In the genomic region with DNA sequence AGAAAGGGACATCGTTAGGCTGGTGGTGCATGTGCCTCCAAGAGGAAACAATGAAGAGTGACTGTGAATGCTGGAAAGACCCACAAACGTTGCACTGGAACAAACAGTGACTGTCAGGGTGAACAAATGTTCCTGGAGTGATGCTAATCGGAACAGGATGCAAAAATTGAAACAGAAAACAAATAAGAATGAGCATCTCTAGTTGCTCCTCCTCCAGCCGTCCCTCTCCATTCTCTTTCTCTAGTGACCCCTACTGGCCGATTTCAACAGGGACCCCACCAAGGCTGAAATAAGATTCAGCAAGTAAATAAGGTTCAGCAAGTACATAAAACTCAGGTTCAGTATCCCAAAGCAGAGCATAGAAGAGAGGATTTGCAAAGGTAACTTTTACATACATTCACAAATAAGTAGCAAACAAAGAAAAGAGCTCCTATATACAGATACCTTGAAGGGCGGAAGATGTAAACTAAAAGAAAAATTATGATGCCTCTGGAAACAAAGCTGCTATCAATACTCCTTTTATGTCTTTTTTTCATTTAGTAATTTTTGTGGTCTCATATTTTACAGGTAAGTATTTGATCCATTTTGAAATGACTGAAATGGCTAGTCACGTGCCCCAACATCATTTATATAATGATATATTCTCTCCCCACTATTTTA, we compare ENCODE assay signal across 8 cellular contexts.
DNase-seq lines count a peak whose midpoint lies in the region; ATAC-seq and TF ChIP-seq lines count a peak whose summit lies in the region.

No MANE protein-coding gene starts in this region.

- ATAC-seq in WTC11, result peak; percentile 83

- H3K4me1 Mint-ChIP-seq in WTC11, result no peaks in the 10 kb centered on the region

- H3K9me3 Mint-ChIP-seq in WTC11, result no peaks in the 10 kb centered on the region

- H3K4me1 ChIP-seq in hepatocyte (ENCODE audit: insufficient read depth), result peaks cover 7% of the 10 kb centered on the region

- H3K79me2 ChIP-seq in hepatocyte, result no peaks in the 10 kb centered on the region

- no peak overlapping the region for H3K27ac Mint-ChIP-seq in WTC11

- H3K36me3 ChIP-seq in hepatocyte (replicated peaks; ENCODE audit: insufficient read depth, low read depth), result no peaks in the 10 kb centered on the region

- H2AFZ ChIP-seq in hepatocyte, result no peak overlapping the region

- H3K27ac ChIP-seq in hepatocyte, result no peak overlapping the region
- H3K27ac ChIP-seq in substantia nigra (ENCODE audit: low read depth, low read length, poor library complexity, severe bottlenecking), result peak overlapping the region; percentile 32

- intact Hi-C loops in posterior vena cava (cut with DNase I), result no loop called here

- H4K20me1 ChIP-seq in hepatocyte (ENCODE audit: insufficient read depth, poor library complexity, severe bottlenecking), result no peaks in the 10 kb centered on the region

- no peaks in the 10 kb centered on the region for H3K9me3 ChIP-seq in hepatocyte (ENCODE audit: low read depth)

- CTCF ChIA-PET in WTC11 (lab: Charles Lee), result interaction anchor here (0.8 to 2.8 kb wide), 5 partner anchors 10 to 266 kb away, joined by 3 to 14 read pairs (median 3); no protein-coding TSS in a partner anchor

- POLR2A ChIA-PET in WTC11 (lab: Charles Lee), result no interaction called here

- 59% methylated on average over 7 of the region's 7 CpGs for WGBS in hepatocyte (ENCODE audit: low lambda C conversion rate, missing lambda C conversion rate)

- H3K27me3 ChIP-seq in hepatocyte, result no peaks in the 10 kb centered on the region

- no peak overlapping the region for H3K4me3 ChIP-seq in hepatocyte

- H3K4me3 Mint-ChIP-seq in WTC11, result no peak overlapping the region

- no peaks in the 10 kb centered on the region for H3K27me3 Mint-ChIP-seq in WTC11 (ENCODE audit: low read depth)

- no peaks in the 10 kb centered on the region for H3K36me3 Mint-ChIP-seq in WTC11

- H3K4me2 ChIP-seq in hepatocyte, result no peak overlapping the region

- TF ChIP-seq CTCF in WTC11 (IDR thresholded peaks at IDR 0.05), result peak; percentile 54; the same call in 1 of the 2 replicates
- peak; percentile 55 for TF ChIP-seq CTCF in hepatocyte (IDR thresholded peaks at IDR 0.05; ENCODE audit: poor library complexity)

- peak in 2 of 3 donors; percentile 2 to 20 for DNase-seq in stimulated activated CD4-positive, alpha-beta T cell treated with anti-CD3 and anti-CD28 coated beads, Interleukin-12 subunit alpha, Interleukin-12 subunit beta, amount 100 ng/mL, for 48 hours (ENCODE audit: low read depth in 2 of 3, low spot score in 1 of 3)
- DNase-seq in stimulated activated CD4-positive, alpha-beta T cell treated with anti-CD3 and anti-CD28 coated beads, Interleukin-4, amount 100 ng/mL, for 1 hour, result no peak
- DNase-seq in KG1 (lab: John Stamatoyannopoulos, UW) (peak; percentile 6), WTC11 (ENCODE audit: low spot score) (peak; percentile 62), hepatocyte (ENCODE audit: low spot score) (peak; percentile 60), substantia nigra (lab: John Stamatoyannopoulos, UW) (peak in 40 of 49 donors; percentile 0 to 70 (median 24)), posterior vena cava (ENCODE audit: low spot score) (no peak), mesenteric fat pad (ENCODE audit: low spot score) (no peak)

- no peaks in the 10 kb centered on the region for H3K9me2 ChIP-seq in hepatocyte (replicated peaks; ENCODE audit: insufficient read depth)

TF ChIP-seq in WTC11, 78 proteins besides CTCF, POLR2A, EP300 and RAD21:
- TF ChIP-seq, protein P1, sequence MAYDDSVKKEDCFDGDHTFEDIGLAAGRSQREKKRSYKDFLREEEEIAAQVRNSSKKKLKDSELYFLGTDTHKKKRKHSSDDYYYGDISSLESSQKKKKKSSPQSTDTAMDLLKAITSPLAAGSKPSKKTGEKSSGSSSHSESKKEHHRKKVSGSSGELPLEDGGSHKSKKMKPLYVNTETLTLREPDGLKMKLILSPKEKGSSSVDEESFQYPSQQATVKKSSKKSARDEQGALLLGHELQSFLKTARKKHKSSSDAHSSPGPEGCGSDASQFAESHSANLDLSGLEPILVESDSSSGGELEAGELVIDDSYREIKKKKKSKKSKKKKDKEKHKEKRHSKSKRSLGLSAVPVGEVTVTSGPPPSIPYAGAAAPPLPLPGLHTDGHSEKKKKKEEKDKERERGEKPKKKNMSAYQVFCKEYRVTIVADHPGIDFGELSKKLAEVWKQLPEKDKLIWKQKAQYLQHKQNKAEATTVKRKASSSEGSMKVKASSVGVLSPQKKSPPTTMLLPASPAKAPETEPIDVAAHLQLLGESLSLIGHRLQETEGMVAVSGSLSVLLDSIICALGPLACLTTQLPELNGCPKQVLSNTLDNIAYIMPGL (CRISPR knock-in tag; IDR thresholded peaks at IDR 0.05), result no peak
- TF ChIP-seq, protein P2, sequence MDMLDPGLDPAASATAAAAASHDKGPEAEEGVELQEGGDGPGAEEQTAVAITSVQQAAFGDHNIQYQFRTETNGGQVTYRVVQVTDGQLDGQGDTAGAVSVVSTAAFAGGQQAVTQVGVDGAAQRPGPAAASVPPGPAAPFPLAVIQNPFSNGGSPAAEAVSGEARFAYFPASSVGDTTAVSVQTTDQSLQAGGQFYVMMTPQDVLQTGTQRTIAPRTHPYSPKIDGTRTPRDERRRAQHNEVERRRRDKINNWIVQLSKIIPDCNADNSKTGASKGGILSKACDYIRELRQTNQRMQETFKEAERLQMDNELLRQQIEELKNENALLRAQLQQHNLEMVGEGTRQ (CRISPR knock-in tag; IDR thresholded peaks at IDR 0.05), result no peak
- TF ChIP-seq FOXP1 (CRISPR knock-in tag; IDR thresholded peaks at IDR 0.05; ENCODE audit: borderline replicate concordance) (no peak), NR2C2 (CRISPR knock-in tag; IDR thresholded peaks at IDR 0.05) (no peak), ZNF396 (CRISPR knock-in tag; IDR thresholded peaks at IDR 0.05; ENCODE audit: borderline replicate concordance) (no peak), HMGA2 (CRISPR knock-in tag; IDR thresholded peaks at IDR 0.05) (no peak), GABPB1 (CRISPR knock-in tag; IDR thresholded peaks at IDR 0.05) (no peak)
- TF ChIP-seq, protein P3, sequence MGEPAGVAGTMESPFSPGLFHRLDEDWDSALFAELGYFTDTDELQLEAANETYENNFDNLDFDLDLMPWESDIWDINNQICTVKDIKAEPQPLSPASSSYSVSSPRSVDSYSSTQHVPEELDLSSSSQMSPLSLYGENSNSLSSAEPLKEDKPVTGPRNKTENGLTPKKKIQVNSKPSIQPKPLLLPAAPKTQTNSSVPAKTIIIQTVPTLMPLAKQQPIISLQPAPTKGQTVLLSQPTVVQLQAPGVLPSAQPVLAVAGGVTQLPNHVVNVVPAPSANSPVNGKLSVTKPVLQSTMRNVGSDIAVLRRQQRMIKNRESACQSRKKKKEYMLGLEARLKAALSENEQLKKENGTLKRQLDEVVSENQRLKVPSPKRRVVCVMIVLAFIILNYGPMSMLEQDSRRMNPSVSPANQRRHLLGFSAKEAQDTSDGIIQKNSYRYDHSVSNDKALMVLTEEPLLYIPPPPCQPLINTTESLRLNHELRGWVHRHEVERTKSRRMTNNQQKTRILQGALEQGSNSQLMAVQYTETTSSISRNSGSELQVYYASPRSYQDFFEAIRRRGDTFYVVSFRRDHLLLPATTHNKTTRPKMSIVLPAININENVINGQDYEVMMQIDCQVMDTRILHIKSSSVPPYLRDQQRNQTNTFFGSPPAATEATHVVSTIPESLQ (CRISPR knock-in tag; IDR thresholded peaks at IDR 0.05), result no peak
- TF ChIP-seq, protein P4, sequence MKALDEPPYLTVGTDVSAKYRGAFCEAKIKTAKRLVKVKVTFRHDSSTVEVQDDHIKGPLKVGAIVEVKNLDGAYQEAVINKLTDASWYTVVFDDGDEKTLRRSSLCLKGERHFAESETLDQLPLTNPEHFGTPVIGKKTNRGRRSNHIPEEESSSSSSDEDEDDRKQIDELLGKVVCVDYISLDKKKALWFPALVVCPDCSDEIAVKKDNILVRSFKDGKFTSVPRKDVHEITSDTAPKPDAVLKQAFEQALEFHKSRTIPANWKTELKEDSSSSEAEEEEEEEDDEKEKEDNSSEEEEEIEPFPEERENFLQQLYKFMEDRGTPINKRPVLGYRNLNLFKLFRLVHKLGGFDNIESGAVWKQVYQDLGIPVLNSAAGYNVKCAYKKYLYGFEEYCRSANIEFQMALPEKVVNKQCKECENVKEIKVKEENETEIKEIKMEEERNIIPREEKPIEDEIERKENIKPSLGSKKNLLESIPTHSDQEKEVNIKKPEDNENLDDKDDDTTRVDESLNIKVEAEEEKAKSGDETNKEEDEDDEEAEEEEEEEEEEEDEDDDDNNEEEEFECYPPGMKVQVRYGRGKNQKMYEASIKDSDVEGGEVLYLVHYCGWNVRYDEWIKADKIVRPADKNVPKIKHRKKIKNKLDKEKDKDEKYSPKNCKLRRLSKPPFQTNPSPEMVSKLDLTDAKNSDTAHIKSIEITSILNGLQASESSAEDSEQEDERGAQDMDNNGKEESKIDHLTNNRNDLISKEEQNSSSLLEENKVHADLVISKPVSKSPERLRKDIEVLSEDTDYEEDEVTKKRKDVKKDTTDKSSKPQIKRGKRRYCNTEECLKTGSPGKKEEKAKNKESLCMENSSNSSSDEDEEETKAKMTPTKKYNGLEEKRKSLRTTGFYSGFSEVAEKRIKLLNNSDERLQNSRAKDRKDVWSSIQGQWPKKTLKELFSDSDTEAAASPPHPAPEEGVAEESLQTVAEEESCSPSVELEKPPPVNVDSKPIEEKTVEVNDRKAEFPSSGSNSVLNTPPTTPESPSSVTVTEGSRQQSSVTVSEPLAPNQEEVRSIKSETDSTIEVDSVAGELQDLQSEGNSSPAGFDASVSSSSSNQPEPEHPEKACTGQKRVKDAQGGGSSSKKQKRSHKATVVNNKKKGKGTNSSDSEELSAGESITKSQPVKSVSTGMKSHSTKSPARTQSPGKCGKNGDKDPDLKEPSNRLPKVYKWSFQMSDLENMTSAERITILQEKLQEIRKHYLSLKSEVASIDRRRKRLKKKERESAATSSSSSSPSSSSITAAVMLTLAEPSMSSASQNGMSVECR (CRISPR knock-in tag; IDR thresholded peaks at IDR 0.05; ENCODE audit: borderline replicate concordance), result no peak
- TF ChIP-seq, protein P5, sequence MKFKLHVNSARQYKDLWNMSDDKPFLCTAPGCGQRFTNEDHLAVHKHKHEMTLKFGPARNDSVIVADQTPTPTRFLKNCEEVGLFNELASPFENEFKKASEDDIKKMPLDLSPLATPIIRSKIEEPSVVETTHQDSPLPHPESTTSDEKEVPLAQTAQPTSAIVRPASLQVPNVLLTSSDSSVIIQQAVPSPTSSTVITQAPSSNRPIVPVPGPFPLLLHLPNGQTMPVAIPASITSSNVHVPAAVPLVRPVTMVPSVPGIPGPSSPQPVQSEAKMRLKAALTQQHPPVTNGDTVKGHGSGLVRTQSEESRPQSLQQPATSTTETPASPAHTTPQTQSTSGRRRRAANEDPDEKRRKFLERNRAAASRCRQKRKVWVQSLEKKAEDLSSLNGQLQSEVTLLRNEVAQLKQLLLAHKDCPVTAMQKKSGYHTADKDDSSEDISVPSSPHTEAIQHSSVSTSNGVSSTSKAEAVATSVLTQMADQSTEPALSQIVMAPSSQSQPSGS (CRISPR knock-in tag; IDR thresholded peaks at IDR 0.05; ENCODE audit: borderline replicate concordance, low read depth), result no peak
TF ChIP-seq in WTC11: peak in this region for 0.

Comparison
In these comparisons a context has a peak if more than half of its experiments do, and no peak if none do; other contexts are left out.
1. DNase-seq: peak in stimulated activated CD4-positive, alpha-beta T cell treated with anti-CD3 and anti-CD28 coated beads, Interleukin-12 subunit alpha, Interleukin-12 subunit beta, amount 100 ng/mL, for 48 hours (2 of 3), KG1 (single experiment), WTC11 (single experiment), hepatocyte (single experiment) and substantia nigra (40 of 49); none in stimulated activated CD4-positive, alpha-beta T cell treated with anti-CD3 and anti-CD28 coated beads, Interleukin-4, amount 100 ng/mL, for 1 hour (single experiment), posterior vena cava (single experiment) and mesenteric fat pad (single experiment).